8 cellular contexts compared by ENCODE assay signal in the genomic region with DNA sequence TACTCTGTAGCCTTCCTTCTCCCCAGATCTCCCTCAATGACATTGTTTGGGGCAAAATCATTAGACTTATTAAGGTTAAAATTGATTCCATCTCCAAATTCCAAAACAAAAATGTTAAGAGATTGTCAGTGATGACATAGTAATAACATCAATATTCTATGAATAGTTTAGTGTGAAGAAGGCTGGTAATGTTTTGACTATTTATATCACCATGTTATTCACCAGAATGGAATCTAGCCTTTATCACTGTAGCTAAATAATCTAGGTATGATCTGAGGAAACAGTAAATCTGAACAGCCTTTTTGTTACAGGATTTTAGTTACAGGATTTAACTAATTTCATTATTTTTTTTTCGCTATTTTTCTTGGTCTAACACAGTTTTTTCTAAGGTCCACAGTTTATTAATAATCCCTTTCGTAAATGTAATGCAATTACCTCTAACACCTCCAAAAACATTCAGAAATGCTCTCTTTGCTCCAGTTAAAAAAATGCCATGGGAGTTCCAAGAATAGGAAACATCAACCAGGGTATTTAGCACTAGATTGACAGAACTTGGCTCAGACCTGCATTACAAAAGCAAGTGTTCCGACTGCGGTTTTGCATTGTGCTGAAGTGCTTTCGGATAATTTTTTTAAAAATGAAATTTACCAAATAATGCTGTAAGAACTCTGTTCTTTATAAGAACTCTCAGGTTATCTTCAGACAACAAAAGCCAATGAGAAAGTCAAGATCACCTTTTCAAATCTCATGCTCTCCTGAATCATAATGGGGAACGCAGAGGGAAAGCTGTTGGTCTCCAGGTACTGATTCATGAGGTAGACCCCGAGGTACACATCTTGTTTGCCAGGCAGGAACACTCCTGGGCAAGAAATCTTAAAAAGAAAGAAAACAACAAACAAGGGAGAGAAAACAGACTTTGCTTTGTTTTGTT. TPM values are rescaled to one million over a fixed set of nuclear protein-coding genes. Genes with fewer than 3 reads are reported as not detected.
DNase-seq lines count a peak whose midpoint lies in the region; ATAC-seq and TF ChIP-seq lines count a peak whose summit lies in the region.

No MANE protein-coding gene starts in this region.

- peaks cover 11% of the 10 kb centered on the region for H3K4me1 ChIP-seq in cardiac muscle cell (ENCODE audit: low read depth)

- intact Hi-C loops in Right ventricle myocardium inferior (cut with DNase I) = loop anchor here (2.0 to 10.0 kb wide), 2 partner anchors 79 to 1137 kb away; a partner anchor contains a TSS

- DNase-seq in cardiac muscle cell (ENCODE audit: low read depth in 1 of 2, low spot score in 1 of 2) (peak in 1 of 2 donors; percentile 83), Right ventricle myocardium inferior (ENCODE audit: missing footprints) (no peak), SK-N-MC (ENCODE audit: low read depth, low spot score) (no peak), epithelial cell of proximal tubule (ENCODE audit: low read depth) (no peak), progenitor cell of endocrine pancreas (ENCODE audit: low spot score, unreplicated experiment) (no peak), NOMO-1 treated with dmso at 0.1 percent for 144 hours (lab: John Stamatoyannopoulos, UW; ENCODE audit: unreplicated experiment) (no peak), epidermal melanocyte (ENCODE audit: insufficient read length, low spot score) (no peak)

- H3K27me3 Mint-ChIP-seq in progenitor cell of endocrine pancreas = no peaks in the 10 kb centered on the region

- H3K4me1 Mint-ChIP-seq in progenitor cell of endocrine pancreas (ENCODE audit: low read depth) = peaks cover 65% of the 10 kb centered on the region

- peak overlapping the region; percentile 91 for H3K9ac ChIP-seq in SK-N-MC (ENCODE audit: insufficient read length)

- H3K4me3 Mint-ChIP-seq in progenitor cell of endocrine pancreas (ENCODE audit: low read depth) = peak overlapping the region; percentile 86

- peak overlapping the region; percentile 87 for H3K4me3 ChIP-seq in cardiac muscle cell
- peak overlapping the region; percentile 88 for H3K4me3 ChIP-seq in SK-N-MC
- H3K4me3 ChIP-seq in epithelial cell of proximal tubule (ENCODE audit: low read depth, low read length) = peak overlapping the region; percentile 84

- H3K9me3 Mint-ChIP-seq in progenitor cell of endocrine pancreas (ENCODE audit: low read depth) = peaks cover 3% of the 10 kb centered on the region

- ATAC-seq in Right ventricle myocardium inferior = no peak
- no peak for ATAC-seq in GM18520 (IDR thresholded peaks at IDR 0.05; ENCODE audit: unreplicated experiment)

- H3K36me3 Mint-ChIP-seq in progenitor cell of endocrine pancreas (ENCODE audit: insufficient read depth) = peaks cover 4% of the 10 kb centered on the region

- H3K36me3 ChIP-seq in cardiac muscle cell (no peaks in the 10 kb centered on the region), SK-N-MC (ENCODE audit: insufficient read depth, low read length) (peaks cover 11% of the 10 kb centered on the region; the same call in 1 of the 2 replicates)

- peak overlapping the region; percentile 87 for H3K27ac Mint-ChIP-seq in progenitor cell of endocrine pancreas

- TF ChIP-seq CTCF in cardiac muscle cell (IDR thresholded peaks at IDR 0.05; ENCODE audit: low read depth, low read length) (no peak), epithelial cell of proximal tubule (conservative IDR thresholded peaks at IDR 0.05; ENCODE audit: low read depth, low read length) (no peak), progenitor cell of endocrine pancreas (IDR thresholded peaks at IDR 0.05; ENCODE audit: unreplicated experiment) (no peak)

- H3K27me3 ChIP-seq in cardiac muscle cell = no peaks in the 10 kb centered on the region

- no peak overlapping the region for H3K27ac ChIP-seq in cardiac muscle cell
- H3K27ac ChIP-seq in SK-N-MC = peak overlapping the region; percentile 96

- no peaks in the 10 kb centered on the region for H3K9me3 ChIP-seq in cardiac muscle cell (ENCODE audit: low read depth)
- no peaks in the 10 kb centered on the region for H3K9me3 ChIP-seq in SK-N-MC (ENCODE audit: low read depth, low read length)

RNA-seq across cellular contexts. Expression of a gene that starts 0.7 kb away (rescaled TPM):
- total RNA-seq in cardiac muscle cell (14.7 and 15.8 TPM in 2 replicates), Right ventricle myocardium inferior (2.3 TPM), epithelial cell of proximal tubule (4.2 and 4.7 TPM in 2 replicates), progenitor cell of endocrine pancreas (21.2 and 22.5 TPM in 2 replicates)
- polyA plus RNA-seq in cardiac muscle cell = 11.7 and 18.8 TPM in 2 replicates

RNA-seq across cellular contexts. Expression of a gene that starts 4.8 kb away (rescaled TPM):
- total RNA-seq in cardiac muscle cell (0.46 and 0.63 TPM in 2 replicates), Right ventricle myocardium inferior (0.38 TPM), epithelial cell of proximal tubule (0.92 and 1.7 TPM in 2 replicates), progenitor cell of endocrine pancreas (7.1 and 7.8 TPM in 2 replicates)
- 1.3 and 2.2 TPM in 2 replicates for polyA plus RNA-seq in cardiac muscle cell

RNA-seq across cellular contexts. Expression of a gene that starts 17.9 kb away (rescaled TPM):
- total RNA-seq in cardiac muscle cell = 23.1 and 39.2 TPM in 2 replicates
- polyA plus RNA-seq in cardiac muscle cell = 19.6 and 27.9 TPM in 2 replicates
- total RNA-seq in Right ventricle myocardium inferior = 42.1 TPM
- total RNA-seq in epithelial cell of proximal tubule = 8.4 and 21.8 TPM in 2 replicates
- 15.5 and 16.6 TPM in 2 replicates for total RNA-seq in progenitor cell of endocrine pancreas
